1 cellular context compared by ENCODE assay signal in genomic region chr11:36196476-36197099, GRCh38.
TF ChIP-seq lines count a peak whose summit lies in the region.

No MANE protein-coding gene starts in this region.

TF ChIP-seq in SK-N-SH, 30 proteins besides CTCF, POLR2A, EP300 and RAD21 (continued from another document):
- TF ChIP-seq, protein P1, sequence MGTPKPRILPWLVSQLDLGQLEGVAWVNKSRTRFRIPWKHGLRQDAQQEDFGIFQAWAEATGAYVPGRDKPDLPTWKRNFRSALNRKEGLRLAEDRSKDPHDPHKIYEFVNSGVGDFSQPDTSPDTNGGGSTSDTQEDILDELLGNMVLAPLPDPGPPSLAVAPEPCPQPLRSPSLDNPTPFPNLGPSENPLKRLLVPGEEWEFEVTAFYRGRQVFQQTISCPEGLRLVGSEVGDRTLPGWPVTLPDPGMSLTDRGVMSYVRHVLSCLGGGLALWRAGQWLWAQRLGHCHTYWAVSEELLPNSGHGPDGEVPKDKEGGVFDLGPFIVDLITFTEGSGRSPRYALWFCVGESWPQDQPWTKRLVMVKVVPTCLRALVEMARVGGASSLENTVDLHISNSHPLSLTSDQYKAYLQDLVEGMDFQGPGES (IDR thresholded peaks at IDR 0.05; ENCODE audit: low read depth, low read length) = no peak
- peak; percentile 30 for TF ChIP-seq CHD2 (IDR thresholded peaks at IDR 0.05; ENCODE audit: low read length, partially characterized antibody)
- TF ChIP-seq NRF1 (IDR thresholded peaks at IDR 0.05; ENCODE audit: low read depth, low read length) = no peak
- TF ChIP-seq NFIC (IDR thresholded peaks at IDR 0.05; ENCODE audit: borderline replicate concordance) = 0 out of 2 replicates have a peak, but pooled peaks have one; percentile 5
